ENCODE assay signal across 10 cellular contexts in the genomic region with DNA sequence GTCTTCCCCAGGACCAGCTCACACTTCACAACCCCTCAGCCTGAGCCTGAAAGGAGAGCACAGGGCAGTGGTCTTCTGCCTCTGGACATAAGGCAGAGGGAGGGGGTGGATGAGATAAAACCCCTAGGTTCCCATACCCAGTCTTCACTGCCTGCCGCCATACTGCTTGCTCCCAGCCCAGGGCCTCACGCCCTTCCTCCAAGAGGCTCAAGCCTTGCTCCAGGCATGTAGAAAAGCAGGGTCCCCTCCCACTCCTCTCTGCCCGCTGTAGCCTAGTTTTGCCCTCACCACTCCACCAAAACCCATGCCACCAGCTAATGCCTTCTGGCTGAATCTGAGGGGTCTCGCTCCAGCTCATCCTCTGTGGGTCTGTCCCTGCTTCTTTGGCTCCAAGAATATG. TPM values are rescaled to one million over a fixed set of nuclear protein-coding genes. Genes with fewer than 3 reads are reported as not detected.
A peak's percentile ranks its signal among the peaks of the same experiment; 100 is the strongest.
DNase-seq lines count a peak whose midpoint lies in the region; ATAC-seq, FAIRE-seq and TF ChIP-seq lines count a peak whose summit lies in the region.
"Had no signal": no experiment of that assay in that cellular context is flagged by ENCODE, and none has a peak within 500 bp of the region (broad histone marks: within the 10 kb centered on the region; RNA-seq: fewer than 3 reads in every experiment).

No MANE protein-coding gene starts in this region.

- in situ Hi-C loops in GM12878 (cut with MboI) = no loop called here

- H3K4me3 Mint-ChIP-seq in activated naive CD4-positive, alpha-beta T cell treated with anti-CD3 and anti-CD28 coated beads, Interleukin-2, amount 50 U/mL, for 24 hours = no peak overlapping the region
- H3K4me3 Mint-ChIP-seq in activated naive CD4-positive, alpha-beta T cell treated with anti-CD3 and anti-CD28 coated beads, Interleukin-2, amount 10 ng/mL, durations not matched to agents 7 days and 5 days = no peak overlapping the region
- peak overlapping the region in 9 of 10 donors; percentile 0 to 84 (median 44) for H3K4me3 Mint-ChIP-seq in naive thymus-derived CD4-positive, alpha-beta T cell
- peak overlapping the region; percentile 23 for H3K4me3 Mint-ChIP-seq in type B pancreatic cell

- H3K27ac Mint-ChIP-seq in activated naive CD4-positive, alpha-beta T cell treated with anti-CD3 and anti-CD28 coated beads, Interleukin-2, amount 50 U/mL, for 24 hours = peak overlapping the region; percentile 68
- no peak overlapping the region for H3K27ac Mint-ChIP-seq in activated naive CD4-positive, alpha-beta T cell treated with anti-CD3 and anti-CD28 coated beads, Interleukin-2, amount 10 ng/mL, durations not matched to agents 7 days and 5 days
- peak overlapping the region; percentile 47 to 98 (median 81) for H3K27ac Mint-ChIP-seq in naive thymus-derived CD4-positive, alpha-beta T cell
- peak overlapping the region; percentile 30 for H3K27ac Mint-ChIP-seq in type B pancreatic cell

- no peak for TF ChIP-seq RAD21 in GM12878 (IDR thresholded peaks at IDR 0.05; ENCODE audit: insufficient read depth, low read depth, low read length)

- intact Hi-C loops in GM12878 (cut with micrococcal nuclease; ENCODE audit: unreplicated experiment) = no loop called here
- intact Hi-C loops in naive thymus-derived CD4-positive, alpha-beta T cell (cut with micrococcal nuclease) = no loop called here

- H3K4me1 Mint-ChIP-seq in activated naive CD4-positive, alpha-beta T cell treated with anti-CD3 and anti-CD28 coated beads, Interleukin-2, amount 50 U/mL, for 24 hours = peaks cover 98% of the 10 kb centered on the region
- H3K4me1 Mint-ChIP-seq in activated naive CD4-positive, alpha-beta T cell treated with anti-CD3 and anti-CD28 coated beads, Interleukin-2, amount 10 ng/mL, durations not matched to agents 7 days and 5 days = peaks cover 68% of the 10 kb centered on the region
- peaks cover 86 to 98% (median 95%) of the 10 kb centered on the region in 7 donors for H3K4me1 Mint-ChIP-seq in naive thymus-derived CD4-positive, alpha-beta T cell
- peaks cover 66% of the 10 kb centered on the region for H3K4me1 Mint-ChIP-seq in type B pancreatic cell (ENCODE audit: unreplicated experiment)

- TF ChIP-seq CTCF in GM12878 (IDR thresholded peaks at IDR 0.05 in 2 of 3, conservative IDR thresholded peaks at IDR 0.05 in 1 of 3; ENCODE audit: control insufficient read depth in 2 of 3, extremely low read depth in 1 of 3, insufficient read depth in 1 of 3, low read depth in 3 of 3, low read length in 3 of 3) (no peak), type B pancreatic cell (conservative IDR thresholded peaks at IDR 0.05) (no peak)

- RAD21 ChIA-PET in GM12878 (lab: Charles Lee; ENCODE audit: unreplicated experiment) = interaction anchor here (1.0 kb wide), 2 partner anchors 41 to 67 kb away, joined by 3 to 4 read pairs; no protein-coding TSS in a partner anchor

- no peaks in the 10 kb centered on the region for H3K9me3 Mint-ChIP-seq in activated naive CD4-positive, alpha-beta T cell treated with anti-CD3 and anti-CD28 coated beads, Interleukin-2, amount 50 U/mL, for 24 hours
- H3K9me3 Mint-ChIP-seq in activated naive CD4-positive, alpha-beta T cell treated with anti-CD3 and anti-CD28 coated beads, Interleukin-2, amount 10 ng/mL, durations not matched to agents 7 days and 5 days = no peaks in the 10 kb centered on the region
- H3K9me3 Mint-ChIP-seq in naive thymus-derived CD4-positive, alpha-beta T cell = peaks cover 0 to 4% (median 0%) of the 10 kb centered on the region in 11 donors
- no peaks in the 10 kb centered on the region for H3K9me3 Mint-ChIP-seq in type B pancreatic cell
- H3K9me3 Mint-ChIP-seq: naive B cell had no signal

- H3K27me3 ChIP-seq in GM12878 (replicated peaks in 1 of 2; ENCODE audit: control insufficient read depth in 2 of 2, insufficient read depth in 2 of 2, low read length in 1 of 2) = peaks cover 0 to 4% of the 10 kb centered on the region in 2 experiments; a peak in 1 of 4 replicates
- no peaks in the 10 kb centered on the region for H3K27me3 ChIP-seq in naive thymus-derived CD4-positive, alpha-beta T cell (ENCODE audit: control insufficient read depth in 2 of 2, insufficient read depth in 2 of 2, low read length in 2 of 2)

- no peaks in the 10 kb centered on the region for H3K9me3 ChIP-seq in GM12878 (replicated peaks; ENCODE audit: control insufficient read depth, insufficient read depth, low read length)
- no peaks in the 10 kb centered on the region for H3K9me3 ChIP-seq in naive thymus-derived CD4-positive, alpha-beta T cell (ENCODE audit: control insufficient read depth in 2 of 3, low read length in 3 of 3)

- no peak overlapping the region; the same call in 1 of the 2 replicates for H3K9ac ChIP-seq in GM12878 (ENCODE audit: control insufficient read depth, insufficient read depth, low read length)

- SMC1A ChIA-PET in GM12878 (lab: Charles Lee; ENCODE audit: uncharacterized antibody, unreplicated experiment) = interaction anchor here (0.7 to 1.2 kb wide), 3 partner anchors 17 to 41 kb away, joined by 4 read pairs; no protein-coding TSS in a partner anchor

- no TSS peak for BruUV-seq in GM12878 (replicated peaks; lab: Mats Ljungman, UMichigan)

- ATAC-seq in GM12878 (no peak), HG03097 (IDR thresholded peaks at IDR 0.05; ENCODE audit: low FRiP score, unreplicated experiment) (no peak), HG02884 (IDR thresholded peaks at IDR 0.05; ENCODE audit: unreplicated experiment) (no peak), GM18867 (IDR thresholded peaks at IDR 0.05; ENCODE audit: unreplicated experiment) (no peak)
- ATAC-seq in naive thymus-derived CD4-positive, alpha-beta T cell = no peak

- no peaks in the 10 kb centered on the region for H3K27me3 Mint-ChIP-seq in activated naive CD4-positive, alpha-beta T cell treated with anti-CD3 and anti-CD28 coated beads, Interleukin-2, amount 50 U/mL, for 24 hours
- peaks cover 7% of the 10 kb centered on the region for H3K27me3 Mint-ChIP-seq in activated naive CD4-positive, alpha-beta T cell treated with anti-CD3 and anti-CD28 coated beads, Interleukin-2, amount 10 ng/mL, durations not matched to agents 7 days and 5 days
- no peaks in the 10 kb centered on the region for H3K27me3 Mint-ChIP-seq in naive thymus-derived CD4-positive, alpha-beta T cell
- peaks cover 2% of the 10 kb centered on the region for H3K27me3 Mint-ChIP-seq in type B pancreatic cell

- H3K27ac ChIP-seq in GM12878 (ENCODE audit: control insufficient read depth, insufficient read depth) = peak overlapping the region; percentile 24; the same call in 1 of the 2 replicates
- peak overlapping the region; percentile 51 for H3K27ac ChIP-seq in naive thymus-derived CD4-positive, alpha-beta T cell (ENCODE audit: low read depth, low read length)

- no peak for DNase-seq in activated naive CD4-positive, alpha-beta T cell treated with anti-CD3 and anti-CD28 coated beads, Interleukin-2, amount 10 ng/mL, durations not matched to agents 7 days and 5 days
- DNase-seq in GM12878 (ENCODE audit: low read depth, low spot score) = no peak
- no peak for DNase-seq in naive thymus-derived CD4-positive, alpha-beta T cell
- DNase-seq in type B pancreatic cell (ENCODE audit: extremely low spot score, unreplicated experiment) = no peak
- DNase-seq: naive B cell, NCI-H1436 treated with DMSO at 0.1 percent for 48 hours had no signal

- 69% methylated on average over 4 of the region's 4 CpGs for WGBS in GM12878 (ENCODE audit: insufficient coverage, insufficient replicate concordance, low lambda C conversion rate, missing lambda C conversion rate)

- H4K20me1 ChIP-seq in GM12878 (ENCODE audit: control insufficient read depth, insufficient read depth) = no peaks in the 10 kb centered on the region

- H3K79me2 ChIP-seq in GM12878 (ENCODE audit: control insufficient read depth, insufficient read depth, low read length) = peaks cover 34% of the 10 kb centered on the region

- POLR2A ChIA-PET in GM12878 (lab: Charles Lee) = interaction anchor here (0.8 to 1.3 kb wide), 2 partner anchors 17 to 26 kb away, joined by 3 read pairs; no protein-coding TSS in a partner anchor
- POLR2A ChIA-PET in naive thymus-derived CD4-positive, alpha-beta T cell (lab: Charles Lee) = interaction anchor here (0.9 to 8.6 kb wide), 3 partner anchors 9 to 70 kb away, joined by 3 to 94 read pairs (median 8); no protein-coding TSS in a partner anchor

- no peaks in the 10 kb centered on the region for H3K36me3 ChIP-seq in GM12878 (ENCODE audit: control insufficient read depth in 2 of 2, insufficient read depth in 2 of 2, low read length in 1 of 2)
- no peaks in the 10 kb centered on the region for H3K36me3 ChIP-seq in naive thymus-derived CD4-positive, alpha-beta T cell (ENCODE audit: control insufficient read depth in 2 of 3, insufficient read depth in 3 of 3, low read length in 3 of 3)

- TF ChIP-seq POLR2A in GM12878 (IDR thresholded peaks at IDR 0.05; ENCODE audit: low read depth, low read length) = no peak

- no peak overlapping the region for H2AFZ ChIP-seq in GM12878 (ENCODE audit: control insufficient read depth, low read depth, low read length)

- no peak overlapping the region for H3K4me3 ChIP-seq in GM12878
- H3K4me3 ChIP-seq in naive thymus-derived CD4-positive, alpha-beta T cell (ENCODE audit: low read length) = no peak overlapping the region

- H3K4me2 ChIP-seq in GM12878 (ENCODE audit: control insufficient read depth, insufficient read depth) = peak overlapping the region; percentile 36

- CTCF ChIA-PET in activated naive CD4-positive, alpha-beta T cell treated with anti-CD3 and anti-CD28 coated beads, Interleukin-2, amount 10 ng/mL, durations not matched to agents 7 days and 5 days (lab: Charles Lee) = interaction anchor here (1.0 to 1.5 kb wide), 3 partner anchors 17 to 66 kb away, joined by 3 to 6 read pairs (median 3); no protein-coding TSS in a partner anchor
- CTCF ChIA-PET in GM12878 (lab: Yijun Ruan, JAX) = interaction anchor here (1.0 kb wide), 1 partner anchor 16 kb away, joined by 3 read pairs; no protein-coding TSS in a partner anchor
- CTCF ChIA-PET in naive thymus-derived CD4-positive, alpha-beta T cell (lab: Charles Lee) = no interaction called here

- peaks cover 44% of the 10 kb centered on the region for H3K4me1 ChIP-seq in GM12878 (ENCODE audit: control insufficient read depth, insufficient read depth, low read length)
- peaks cover 10 to 89% of the 10 kb centered on the region in 2 donors for H3K4me1 ChIP-seq in naive thymus-derived CD4-positive, alpha-beta T cell (ENCODE audit: control insufficient read depth in 2 of 2, insufficient read depth in 2 of 2, low read length in 2 of 2)

- no peak for TF ChIP-seq EP300 in GM12878 (IDR thresholded peaks at IDR 0.05; ENCODE audit: borderline replicate concordance in 1 of 2, control insufficient read depth in 1 of 2, low read depth in 2 of 2, low read length in 2 of 2)

- H3K36me3 Mint-ChIP-seq in activated naive CD4-positive, alpha-beta T cell treated with anti-CD3 and anti-CD28 coated beads, Interleukin-2, amount 50 U/mL, for 24 hours = no peaks in the 10 kb centered on the region
- H3K36me3 Mint-ChIP-seq in activated naive CD4-positive, alpha-beta T cell treated with anti-CD3 and anti-CD28 coated beads, Interleukin-2, amount 10 ng/mL, durations not matched to agents 7 days and 5 days = no peaks in the 10 kb centered on the region
- H3K36me3 Mint-ChIP-seq in naive thymus-derived CD4-positive, alpha-beta T cell = peaks cover 0 to 3% (median 0%) of the 10 kb centered on the region in 5 donors
- H3K36me3 Mint-ChIP-seq in type B pancreatic cell = no peaks in the 10 kb centered on the region
- H3K36me3 Mint-ChIP-seq: naive B cell had no signal

- FAIRE-seq in GM12878 (lab: Jason Lieb, UNC) = no peak

RNA-seq across cellular contexts. Expression of gene ARRB1, which starts 5.2 kb away (rescaled TPM):
- 30.0 and 32.4 TPM in 2 replicates for total RNA-seq in GM12878 (2013; cell fraction: nucleolus; rRNA removed)
- total RNA-seq in GM12878 (2014; rRNA removed) = 1.0 and 1.5 TPM in 2 replicates
- 2.3 TPM in 2 replicates for total RNA-seq in GM12878 (2014; rRNA removed; fragmentation: Illumina TruSeq; extraction: Trizol)
- 2.9 and 3.0 TPM in 2 replicates for total RNA-seq in GM12878 (2021)
- polyA plus RNA-seq in GM12878 (2011; ENCODE audit: low read depth) = 1.2 TPM
- 7.5 and 12.9 TPM in 2 replicates for polyA plus RNA-seq in GM12878 (2011; rRNA removed)
- polyA plus RNA-seq in GM12878 (2011; cell fraction: cytosol; rRNA removed) = 15.9 and 18.2 TPM in 2 replicates
- 15.6 and 17.4 TPM in 2 replicates for polyA plus RNA-seq in GM12878 (2011; cell fraction: nucleus; rRNA removed)
- polyA plus RNA-seq in GM12878 (2012) = 1.4 and 2.4 TPM in 2 replicates
- polyA plus RNA-seq in GM12878 (2014; fragmentation: Illumina TruSeq; extraction: Trizol) = 1.1 and 1.8 TPM in 2 replicates
- under 1 TPM; 0.42 TPM for polyA plus RNA-seq in GM12878 (2014; fragmentation: Nextera tagmentation; extraction: Ambion mirVana)
- 1.6 and 1.8 TPM in 2 replicates for polyA plus RNA-seq in GM12878 (2014; rRNA removed)
- under 1 TPM; 0.39 to 0.42 TPM for polyA plus RNA-seq in GM12878 (2016; fragmentation: Nextera tagmentation; extraction: Ambion mirVana)
- 47.7 and 49.8 TPM in 2 replicates for polyA minus RNA-seq in GM12878 (2011; rRNA and poly(A)+ RNA removed)
- 7.7 and 9.0 TPM in 2 replicates for polyA minus RNA-seq in GM12878 (2011; cell fraction: cytosol; rRNA and poly(A)+ RNA removed)
- 17.9 and 26.8 TPM in 2 replicates for polyA minus RNA-seq in GM12878 (2011; cell fraction: nucleus; rRNA and poly(A)+ RNA removed)
- total RNA-seq in naive thymus-derived CD4-positive, alpha-beta T cell = 100 to 1,000 TPM in 1 of 5 experiments, 10 to 100 TPM in 4; 47.8 to 104 (median 63.9) TPM
- polyA plus RNA-seq in naive thymus-derived CD4-positive, alpha-beta T cell = 1 to 10 TPM; 7.5 to 9.0 TPM
- total RNA-seq in type B pancreatic cell (ENCODE audit: low replicate concordance) = 32.7 and 32.8 TPM in 2 replicates

RNA-seq across cellular contexts. Expression of gene RPS3, which starts 53.0 kb away (rescaled TPM):
- 327 and 328 TPM in 2 replicates for total RNA-seq in GM12878 (2013; cell fraction: nucleolus; rRNA removed)
- total RNA-seq in GM12878 (2014; rRNA removed) (3,162 and 3,203 TPM in 2 replicates), GM12878 (2014; rRNA removed; fragmentation: Illumina TruSeq; extraction: Trizol) (4,299 and 4,364 TPM in 2 replicates), GM12878 (2021) (4,496 and 4,555 TPM in 2 replicates), type B pancreatic cell (ENCODE audit: low replicate concordance) (3,170 and 3,442 TPM in 2 replicates)
- polyA plus RNA-seq in GM12878 (2011; ENCODE audit: low read depth) = 8,364 TPM
- polyA plus RNA-seq in GM12878 (2011; rRNA removed) (4,355 and 4,741 TPM in 2 replicates), GM12878 (2014; fragmentation: Illumina TruSeq; extraction: Trizol) (5,039 and 6,875 TPM in 2 replicates), GM12878 (2014; fragmentation: Nextera tagmentation; extraction: Ambion mirVana) (1,000 to 10,000 TPM; 7,007 to 9,556 TPM), GM12878 (2014; rRNA removed) (4,204 and 4,437 TPM in 2 replicates), GM12878 (2016; fragmentation: Nextera tagmentation; extraction: Ambion mirVana) (1,000 to 10,000 TPM; 2,127 to 2,136 TPM)
- polyA plus RNA-seq in GM12878 (2011; cell fraction: cytosol; rRNA removed) = 4,091 and 4,155 TPM in 2 replicates
- 1,814 and 1,991 TPM in 2 replicates for polyA plus RNA-seq in GM12878 (2011; cell fraction: nucleus; rRNA removed)
- 6,227 and 7,157 TPM in 2 replicates for polyA plus RNA-seq in GM12878 (2012)
- 1,578 and 1,840 TPM in 2 replicates for polyA minus RNA-seq in GM12878 (2011; rRNA and poly(A)+ RNA removed)
- 561 and 590 TPM in 2 replicates for polyA minus RNA-seq in GM12878 (2011; cell fraction: cytosol; rRNA and poly(A)+ RNA removed)
- 168 and 212 TPM in 2 replicates for polyA minus RNA-seq in GM12878 (2011; cell fraction: nucleus; rRNA and poly(A)+ RNA removed)
- 1,000 to 10,000 TPM; 3,135 to 5,501 (median 5,089) TPM for total RNA-seq in naive thymus-derived CD4-positive, alpha-beta T cell
- 1,000 to 10,000 TPM; 6,041 to 7,167 TPM for polyA plus RNA-seq in naive thymus-derived CD4-positive, alpha-beta T cell

Comparison
In these comparisons a context has a peak if more than half of its experiments do, and no peak if none do; other contexts are left out.
1. H3K4me3 Mint-ChIP-seq: peak in naive thymus-derived CD4-positive, alpha-beta T cell (9 of 10) and type B pancreatic cell (single experiment); none in activated naive CD4-positive, alpha-beta T cell treated with anti-CD3 and anti-CD28 coated beads, Interleukin-2, amount 50 U/mL, for 24 hours (single experiment) and activated naive CD4-positive, alpha-beta T cell treated with anti-CD3 and anti-CD28 coated beads, Interleukin-2, amount 10 ng/mL, durations not matched to agents 7 days and 5 days (single experiment).